ENCODE assay signal across 33 cellular contexts in genomic region chr7:26487780-26488535, GRCh38.
"Had no signal": no experiment of that assay in that cellular context is flagged by ENCODE, and none has a peak within 500 bp of the region (broad histone marks: within the 10 kb centered on the region; RNA-seq: fewer than 3 reads in every experiment).

No MANE protein-coding gene starts in this region.

- H3K36me3 ChIP-seq: Peyer's patch, WERI-Rb-1 had no signal

- H3K27ac ChIP-seq: body of pancreas, Peyer's patch, WERI-Rb-1 had no signal

- H3K4me3 ChIP-seq: body of pancreas, Peyer's patch had no signal

- DNase-seq: activated CD4-positive, alpha-beta T cell treated with anti-CD3 and anti-CD28 coated beads, Interleukin-2, amount 10 ng/mL, durations not matched to agents 24 days and 14 days; activated CD4-positive, alpha-beta T cell treated with anti-CD3 and anti-CD28 coated beads, Interleukin-2, amount 50 U/mL, for 4 hours; activated CD8-positive, alpha-beta T cell treated with anti-CD3 and anti-CD28 coated beads for 36 hours; activated gamma-delta T cell; activated naive CD4-positive, alpha-beta T cell treated with Interleukin-2 at 50 U/mL for 16 hours; activated naive CD8-positive, alpha-beta T cell treated with anti-CD3 and anti-CD28 coated beads, Interleukin-2, amount 10 ng/mL, durations not matched to agents 7 days and 5 days; activated T-cell treated with anti-CD3 and anti-CD28 coated beads, Interleukin-2, amount 50 U/mL, for 1 hour; activated T-cell treated with anti-CD3 and anti-CD28 coated beads, Interleukin-2, amount 50 U/mL, for 72 hours; amygdala; caudate nucleus; cerebellar nuclear complex; Karpas-422; NCI-H1105; NCI-H1417 treated with DMSO at 0.1 percent for 48 hours; NCI-H187 treated with DMSO at 0.1 percent for 48 hours; NCI-H2081; NCI-H2171 treated with DMSO at 0.1 percent for 48 hours; NCI-H2227 treated with DMSO at 0.1 percent for 48 hours; NCI-H446 treated with DMSO at 0.1 percent for 48 hours; NCI-H524 treated with DMSO at 0.1 percent for 48 hours; NCI-H748 treated with DMSO at 0.1 percent for 48 hours; NK-92 treated with Interleukin-12 subunit alpha and Interleukin-12 subunit beta, amount 100 ng/mL, for 24 hours; PC-3; Peyer's patch; RPMI8226; SHP77 treated with DMSO at 0.1 percent for 48 hours; SW 1271; T-helper 1 cell; T-helper 2 cell; T-helper 9 cell; WERI-Rb-1 had no signal

- H3K4me1 ChIP-seq: Peyer's patch had no signal

- ATAC-seq: activated CD8-positive, alpha-beta T cell treated with anti-CD3 and anti-CD28 coated beads for 36 hours; activated T-cell treated with anti-CD3 and anti-CD28 coated beads, Interleukin-2, amount 50 U/mL, for 72 hours; activated T-helper 17 cell treated with anti-CD3 and anti-CD28 coated beads, Interleukin-2, amount 50 U/mL, for 72 hours; body of pancreas; PC-3 had no signal

- H3K27me3 ChIP-seq: body of pancreas, Peyer's patch had no signal

- H3K9me3 ChIP-seq: body of pancreas, Peyer's patch had no signal
